ENCODE assay signal across 7 cellular contexts in genomic region chr5:177657846-177658245, GRCh38. TPM values are rescaled to one million over a fixed set of nuclear protein-coding genes. Genes with fewer than 3 reads are reported as not detected.
DNase-seq lines count a peak whose midpoint lies in the region; ATAC-seq, FAIRE-seq and TF ChIP-seq lines count a peak whose summit lies in the region.
"Not testable (repeated sequence)": the region's sequence is repeated elsewhere in the genome, so short reads cannot be mapped to it uniquely, and the experiment has no call there.

No MANE protein-coding gene starts in this region.

- CTCF ChIA-PET in HepG2 (lab: Yijun Ruan, JAX; ENCODE audit: low intra/inter-chr PET ratio, low total read pairs), result not testable (repeated sequence)

- intact Hi-C loops in body of pancreas (cut with DNase I); HepG2 (cut with micrococcal nuclease; ENCODE audit: unreplicated experiment); psoas muscle (cut with DNase I): not testable (repeated sequence)

- TF ChIP-seq POLR2A in body of pancreas (IDR thresholded peaks at IDR 0.05); HepG2 (IDR thresholded peaks at IDR 0.05; ENCODE audit: insufficient read depth in 1 of 2, low read depth in 2 of 2, low read length in 2 of 2): not testable (repeated sequence)

- H3K36me3 ChIP-seq in body of pancreas (replicated peaks in 1 of 2; ENCODE audit: insufficient read depth in 1 of 2, low read depth in 2 of 2); HepG2 (replicated peaks in 1 of 2; ENCODE audit: control insufficient read depth in 1 of 2, insufficient read depth in 2 of 2, low read length in 2 of 2); psoas muscle (ENCODE audit: insufficient read depth in 1 of 2, low read depth in 1 of 2): not testable (repeated sequence)

- not testable (repeated sequence) for H3K4me3 ChIP-seq in body of pancreas; HepG2 (replicated peaks in 1 of 3; ENCODE audit: insufficient read depth in 1 of 3, low read depth in 2 of 3, low read length in 3 of 3); psoas muscle

- not testable (repeated sequence) for H3K27ac ChIP-seq in body of pancreas; HepG2 (ENCODE audit: extremely low read length, insufficient read depth, low read length); psoas muscle

- in situ Hi-C loops in HepG2 (cut with HindIII; ENCODE audit: extremely low pct_ligation_motif_present, low pct_unique_long_range_greater_than_20kb), result not testable (repeated sequence)

- peak; percentile 2 for DNase-seq in EH (ENCODE audit: low read depth)
- DNase-seq in LHCN-M2 (ENCODE audit: low read depth), result peak; percentile 12
- not testable (repeated sequence) for DNase-seq in body of pancreas; HepG2 (ENCODE audit: low spot score); psoas muscle
- peak; percentile 20 for DNase-seq in foreskin melanocyte

- not testable (repeated sequence) for TF ChIP-seq CTCF in body of pancreas (IDR thresholded peaks at IDR 0.05); HepG2 (CRISPR knock-in tag; IDR thresholded peaks at IDR 0.05); psoas muscle (IDR thresholded peaks at IDR 0.05)

- not testable (repeated sequence) for TF ChIP-seq EP300 in HepG2 (IDR thresholded peaks at IDR 0.05; ENCODE audit: low read depth in 2 of 2, low read length in 2 of 2); HepG2 (CRISPR knock-in tag; IDR thresholded peaks at IDR 0.05; ENCODE audit: borderline replicate concordance)

- ATAC-seq in body of pancreas (peak; percentile 79), esophagus mucosa (peak; percentile 75), HepG2 (peak; percentile 48; the same call in 1 of the 3 replicates), psoas muscle (peak in 3 of 4 donors; percentile 51 to 84 (median 56))

- WGBS in body of pancreas, 2 donors, result 14% methylated on average over 2 of the region's 2 CpGs; no CpG with 5 or more reads in 1 of the 2 donors
- 0% methylated on average over 2 of the region's 2 CpGs for WGBS in HepG2 (ENCODE audit: low lambda C conversion rate)
- WGBS in psoas muscle, 3 donors, result 8 to 32% (median 9%) methylated on average over 2 of the region's 2 CpGs

- not testable (repeated sequence) for H3K9ac ChIP-seq in HepG2 (ENCODE audit: insufficient read depth, low read depth, low read length)

- POLR2A ChIA-PET in HepG2 (lab: Yijun Ruan, JAX), result not testable (repeated sequence)

- not testable (repeated sequence) for TF ChIP-seq RAD21 in HepG2 (CRISPR knock-in tag; IDR thresholded peaks at IDR 0.05)

- not testable (repeated sequence) for H3K9me3 ChIP-seq in body of pancreas; HepG2 (ENCODE audit: low read length); psoas muscle

- H3K79me2 ChIP-seq in HepG2 (ENCODE audit: insufficient read depth, low read length), result not testable (repeated sequence)

- not testable (repeated sequence) for H3K27me3 ChIP-seq in body of pancreas; HepG2 (ENCODE audit: control insufficient read depth in 1 of 2, insufficient read depth in 2 of 2, low read length in 2 of 2); psoas muscle (ENCODE audit: insufficient read depth in 3 of 3, low read length in 2 of 3)

- not testable (repeated sequence) for H3K4me2 ChIP-seq in HepG2 (ENCODE audit: low read depth, low read length)

- BruUV-seq in HepG2 (replicated peaks; lab: Mats Ljungman, UMichigan), result not testable (repeated sequence)

- H2AFZ ChIP-seq in HepG2 (ENCODE audit: low read length), result not testable (repeated sequence)

- not testable (repeated sequence) for H4K20me1 ChIP-seq in HepG2 (ENCODE audit: insufficient read depth, low read length)

- FAIRE-seq in HepG2 (lab: Jason Lieb, UNC), result peak; percentile 8

- not testable (repeated sequence) for H3K4me1 ChIP-seq in body of pancreas; HepG2 (ENCODE audit: insufficient read depth, low read length); psoas muscle

RNA-seq across cellular contexts. Expression of gene B4GALT7, which starts 57.9 kb away (rescaled TPM):
- 28.8 and 36.2 TPM in 2 replicates for total RNA-seq in LHCN-M2 (2014; rRNA removed)
- polyA plus RNA-seq in LHCN-M2 (2012), result 46.7 TPM
- total RNA-seq in body of pancreas, result 10 to 100 TPM; 17.1 to 17.5 TPM
- total RNA-seq in esophagus mucosa, result 13.1 TPM
- 12.7 and 20.5 TPM in 2 replicates for total RNA-seq in HepG2 (2016; rRNA removed; fragmentation: Illumina TruSeq; extraction: Trizol)
- total RNA-seq in HepG2 (2016; cell fraction: cytosol; rRNA removed; fragmentation: Illumina TruSeq; extraction: Trizol; ENCODE audit: low read depth), result 30.8 and 33.3 TPM in 2 replicates
- total RNA-seq in HepG2 (2016; cell fraction: insoluble cytoplasmic fraction; rRNA removed; fragmentation: Illumina TruSeq; extraction: Trizol), result 10.2 and 20.6 TPM in 2 replicates
- total RNA-seq in HepG2 (2016; cell fraction: membrane; rRNA removed; fragmentation: Illumina TruSeq; extraction: Trizol), result 41.1 and 48.6 TPM in 2 replicates
- total RNA-seq in HepG2 (2016; cell fraction: nucleus; rRNA removed; fragmentation: Illumina TruSeq; extraction: Trizol), result 14.0 and 14.7 TPM in 2 replicates
- 16.4 and 22.3 TPM in 2 replicates for polyA plus RNA-seq in HepG2 (2011; rRNA removed)
- polyA plus RNA-seq in HepG2 (2011; cell fraction: cytosol; rRNA removed), result 17.5 and 28.4 TPM in 2 replicates
- 28.2 and 30.7 TPM in 2 replicates for polyA plus RNA-seq in HepG2 (2011; cell fraction: nucleus; rRNA removed)
- polyA plus RNA-seq in HepG2 (2012), result 10.0 and 12.5 TPM in 2 replicates
- polyA plus RNA-seq in HepG2 (2016; cell fraction: cytosol; fragmentation: Illumina TruSeq; extraction: Trizol; ENCODE audit: low read depth), result 38.6 and 42.4 TPM in 2 replicates
- 10.2 and 11.7 TPM in 2 replicates for polyA plus RNA-seq in HepG2 (2016; cell fraction: insoluble cytoplasmic fraction; fragmentation: Illumina TruSeq; extraction: Trizol; ENCODE audit: low read depth)
- polyA plus RNA-seq in HepG2 (2016; cell fraction: membrane; fragmentation: Illumina TruSeq; extraction: Trizol; ENCODE audit: low read depth), result 38.8 and 38.9 TPM in 2 replicates
- polyA plus RNA-seq in HepG2 (2016; cell fraction: nucleus; fragmentation: Illumina TruSeq; extraction: Trizol; ENCODE audit: insufficient read depth, low read depth), result 24.9 and 27.8 TPM in 2 replicates
- polyA minus RNA-seq in HepG2 (2011; rRNA and poly(A)+ RNA removed; ENCODE audit: low replicate concordance), result 21.7 and 33.1 TPM in 2 replicates
- 8.7 and 10.7 TPM in 2 replicates for polyA minus RNA-seq in HepG2 (2011; cell fraction: cytosol; rRNA and poly(A)+ RNA removed)
- 15.4 and 16.4 TPM in 2 replicates for polyA minus RNA-seq in HepG2 (2011; cell fraction: nucleus; rRNA and poly(A)+ RNA removed)
- total RNA-seq in psoas muscle, result 10 to 100 TPM; 12.7 to 18.5 (median 14.1) TPM
- 10 to 100 TPM; 13.0 to 23.1 (median 15.1) TPM for polyA plus RNA-seq in psoas muscle
